ENCODE assay signal across 8 cellular contexts in the genomic region with DNA sequence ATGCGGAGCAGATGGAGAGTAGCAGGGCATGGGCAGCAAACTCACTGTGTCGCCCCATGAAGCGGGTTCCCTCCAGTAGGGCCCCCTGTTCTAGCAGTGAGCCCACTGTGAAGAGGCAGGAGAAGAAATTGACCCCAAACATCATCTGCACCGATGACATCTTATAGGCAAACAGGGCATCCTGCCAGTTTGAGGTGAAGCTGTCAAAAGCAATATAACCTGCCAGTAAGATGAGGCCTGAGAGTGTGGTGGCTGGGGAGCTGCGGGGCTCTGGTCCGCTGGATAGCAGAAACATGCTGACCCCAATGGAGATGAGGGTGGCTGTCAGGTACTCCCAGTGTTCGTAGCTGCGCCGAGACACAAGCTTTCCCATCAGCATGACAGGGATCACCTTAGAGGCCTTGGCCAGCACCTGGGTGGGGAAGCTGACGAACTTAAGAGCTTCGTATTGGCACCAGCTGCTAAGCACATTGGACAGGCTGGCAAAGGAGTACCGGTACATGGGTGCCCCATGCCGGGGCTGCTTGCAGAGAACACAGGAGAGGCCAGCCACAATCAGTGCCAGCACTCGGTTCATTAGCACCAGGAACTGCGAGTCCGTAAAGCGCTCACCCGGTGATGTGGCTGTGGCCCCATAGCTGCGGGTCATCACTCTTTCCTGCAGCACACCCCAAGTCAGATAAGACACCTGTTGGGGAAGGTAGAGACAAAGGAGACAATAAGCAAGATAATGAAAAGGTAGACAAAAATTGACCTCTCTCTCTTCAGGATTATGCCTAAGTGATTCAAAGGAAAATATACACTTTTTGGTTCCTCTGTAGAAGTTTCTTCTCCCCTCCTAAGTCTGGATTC. TPM values are rescaled to one million over a fixed set of nuclear protein-coding genes. Genes with fewer than 3 reads are reported as not detected.
DNase-seq lines count a peak whose midpoint lies in the region; ATAC-seq and TF ChIP-seq lines count a peak whose summit lies in the region.

No MANE protein-coding gene starts in this region.

- no peaks in the 10 kb centered on the region for H3K9me3 ChIP-seq in iPS-18a (ENCODE audit: control insufficient read depth, low read depth, low read length)

- peaks cover 62% of the 10 kb centered on the region for H3F3A ChIP-seq in GM23338 (replicated peaks; ENCODE audit: low read depth)

- no peak overlapping the region for H2AFZ ChIP-seq in GM23338

- H3K4me1 Mint-ChIP-seq in GM23338 (peaks cover 55% of the 10 kb centered on the region), activated B cell treated with CpG ODN at 0.5 μM for 24 hours (peaks cover 87% of the 10 kb centered on the region)

- peak; percentile 9 for ATAC-seq in GM23338
- ATAC-seq in activated B cell treated with CpG ODN at 0.5 μM for 24 hours (ENCODE audit: low read depth), result no peak
- no peak for ATAC-seq in GM18873 (IDR thresholded peaks at IDR 0.05; ENCODE audit: low FRiP score, unreplicated experiment)

- no peaks in the 10 kb centered on the region for H3K27me3 ChIP-seq in GM23338 (ENCODE audit: insufficient read depth)
- H3K27me3 ChIP-seq in iPS-18a (ENCODE audit: control insufficient read depth, insufficient read depth, low read length), result no peaks in the 10 kb centered on the region

- peak overlapping the region; percentile 89 for H3K9ac ChIP-seq in iPS-18a (ENCODE audit: low read length)

- peak overlapping the region; percentile 97; the same call in 1 of the 2 replicates for H3K4me2 ChIP-seq in GM23338

- peak overlapping the region; percentile 58 for H3K27ac Mint-ChIP-seq in GM23338
- H3K27ac Mint-ChIP-seq in activated B cell treated with CpG ODN at 0.5 μM for 24 hours, result peak overlapping the region; percentile 93

- H3K27ac ChIP-seq in 22Rv1 (peak overlapping the region; percentile 91), GM23338 (ENCODE audit: low read depth) (peak overlapping the region; percentile 97; the same call in 1 of the 2 replicates), iPS-18a (ENCODE audit: low read length) (no peak overlapping the region)

- peaks cover 32% of the 10 kb centered on the region for H4K20me1 ChIP-seq in GM23338 (replicated peaks; ENCODE audit: insufficient read depth)

- H3K9me3 Mint-ChIP-seq in GM23338, result peaks cover 7% of the 10 kb centered on the region
- H3K9me3 Mint-ChIP-seq in activated B cell treated with CpG ODN at 0.5 μM for 24 hours, result no peaks in the 10 kb centered on the region

- peaks cover 8% of the 10 kb centered on the region; the same call in 1 of the 2 replicates for H3K4me1 ChIP-seq in GM23338 (ENCODE audit: insufficient read depth)
- H3K4me1 ChIP-seq in iPS-18a (ENCODE audit: control insufficient read depth, low read depth, low read length), result peaks cover 7% of the 10 kb centered on the region

- DNase-seq in GM23338 (ENCODE audit: low spot score), result peak; percentile 47
- DNase-seq in activated B cell treated with CpG ODN at 0.5 μM for 24 hours, result no peak
- DNase-seq in NCI-H446 treated with DMSO at 0.1 percent for 48 hours (lab: John Stamatoyannopoulos, UW), result no peak
- no peak for DNase-seq in NCI-H748 (lab: John Stamatoyannopoulos, UW; ENCODE audit: unreplicated experiment)
- DNase-seq in activated CD4-positive, CD25-positive, alpha-beta regulatory T cell (lab: John Stamatoyannopoulos, UW), result no peak

- no peaks in the 10 kb centered on the region for H3K9me2 ChIP-seq in GM23338 (ENCODE audit: insufficient read depth)

- H3K79me2 ChIP-seq in GM23338 (replicated peaks; ENCODE audit: insufficient read depth), result peaks cover 31% of the 10 kb centered on the region

- H3K36me3 Mint-ChIP-seq in GM23338 (ENCODE audit: low read depth) (peaks cover 72% of the 10 kb centered on the region), activated B cell treated with CpG ODN at 0.5 μM for 24 hours (ENCODE audit: low read depth) (peaks cover 91% of the 10 kb centered on the region)

- peaks cover 42% of the 10 kb centered on the region for H3K36me3 ChIP-seq in GM23338 (ENCODE audit: insufficient read depth)
- peaks cover 75% of the 10 kb centered on the region for H3K36me3 ChIP-seq in iPS-18a (ENCODE audit: control insufficient read depth, low read depth, low read length)

- H3K4me3 Mint-ChIP-seq in GM23338 (peak overlapping the region; percentile 96), activated B cell treated with CpG ODN at 0.5 μM for 24 hours (peak overlapping the region; percentile 92)

- intact Hi-C loops in activated B cell treated with CpG ODN at 0.5 μM for 24 hours (cut with micrococcal nuclease), result no loop called here

- POLR2A ChIA-PET in activated B cell treated with CpG ODN at 0.5 μM for 24 hours (lab: Charles Lee), result interaction anchor here (1.2 to 13.7 kb wide), 4 partner anchors 10 to 31 kb away, joined by 3 to 549 read pairs (median 40); a partner anchor contains a TSS

- H3K4me3 ChIP-seq in GM23338 (peak overlapping the region; percentile 94), iPS-18a (ENCODE audit: low read length) (peak overlapping the region; percentile 93)

- H3K27me3 Mint-ChIP-seq in GM23338 (ENCODE audit: insufficient read depth, low read depth, poor library complexity) (peaks cover 57% of the 10 kb centered on the region), activated B cell treated with CpG ODN at 0.5 μM for 24 hours (no peaks in the 10 kb centered on the region)

- no peak for TF ChIP-seq CTCF in 22Rv1 (IDR thresholded peaks at IDR 0.05)
- no peak for TF ChIP-seq CTCF in GM23338 (conservative IDR thresholded peaks at IDR 0.05; ENCODE audit: low read depth in 2 of 2)
- no peak for TF ChIP-seq CTCF in activated B cell treated with CpG ODN at 0.5 μM for 24 hours (IDR thresholded peaks at IDR 0.05)

- CTCF ChIA-PET in activated B cell treated with CpG ODN at 0.5 μM for 24 hours (lab: Charles Lee), result interaction anchor here (0.8 to 2.3 kb wide), 4 partner anchors 9 to 50 kb away, joined by 3 to 12 read pairs (median 5); no protein-coding TSS in a partner anchor

TF ChIP-seq in GM23338, 12 proteins besides CTCF, POLR2A, EP300 and RAD21 (continues in another document):
- TF ChIP-seq CREB1 (CRISPR knock-in tag; IDR thresholded peaks at IDR 0.05; ENCODE audit: low read depth) (no peak), ZNF114 (CRISPR knock-in tag; IDR thresholded peaks at IDR 0.05) (no peak)
- TF ChIP-seq, protein P1, sequence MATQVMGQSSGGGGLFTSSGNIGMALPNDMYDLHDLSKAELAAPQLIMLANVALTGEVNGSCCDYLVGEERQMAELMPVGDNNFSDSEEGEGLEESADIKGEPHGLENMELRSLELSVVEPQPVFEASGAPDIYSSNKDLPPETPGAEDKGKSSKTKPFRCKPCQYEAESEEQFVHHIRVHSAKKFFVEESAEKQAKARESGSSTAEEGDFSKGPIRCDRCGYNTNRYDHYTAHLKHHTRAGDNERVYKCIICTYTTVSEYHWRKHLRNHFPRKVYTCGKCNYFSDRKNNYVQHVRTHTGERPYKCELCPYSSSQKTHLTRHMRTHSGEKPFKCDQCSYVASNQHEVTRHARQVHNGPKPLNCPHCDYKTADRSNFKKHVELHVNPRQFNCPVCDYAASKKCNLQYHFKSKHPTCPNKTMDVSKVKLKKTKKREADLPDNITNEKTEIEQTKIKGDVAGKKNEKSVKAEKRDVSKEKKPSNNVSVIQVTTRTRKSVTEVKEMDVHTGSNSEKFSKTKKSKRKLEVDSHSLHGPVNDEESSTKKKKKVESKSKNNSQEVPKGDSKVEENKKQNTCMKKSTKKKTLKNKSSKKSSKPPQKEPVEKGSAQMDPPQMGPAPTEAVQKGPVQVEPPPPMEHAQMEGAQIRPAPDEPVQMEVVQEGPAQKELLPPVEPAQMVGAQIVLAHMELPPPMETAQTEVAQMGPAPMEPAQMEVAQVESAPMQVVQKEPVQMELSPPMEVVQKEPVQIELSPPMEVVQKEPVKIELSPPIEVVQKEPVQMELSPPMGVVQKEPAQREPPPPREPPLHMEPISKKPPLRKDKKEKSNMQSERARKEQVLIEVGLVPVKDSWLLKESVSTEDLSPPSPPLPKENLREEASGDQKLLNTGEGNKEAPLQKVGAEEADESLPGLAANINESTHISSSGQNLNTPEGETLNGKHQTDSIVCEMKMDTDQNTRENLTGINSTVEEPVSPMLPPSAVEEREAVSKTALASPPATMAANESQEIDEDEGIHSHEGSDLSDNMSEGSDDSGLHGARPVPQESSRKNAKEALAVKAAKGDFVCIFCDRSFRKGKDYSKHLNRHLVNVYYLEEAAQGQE (IDR thresholded peaks at IDR 0.05; ENCODE audit: unreplicated experiment), result no peak

RNA-seq across cellular contexts. Expression of a gene that starts 2.1 kb away (rescaled TPM):
- 30.5 and 30.9 TPM in 2 replicates for total RNA-seq in GM23338 (2014; rRNA removed; shearing (Covaris generic))
- 14.0 and 14.7 TPM in 2 replicates for polyA plus RNA-seq in GM23338 (2016; fragmentation: Nextera tagmentation; extraction: Ambion mirVana)
- 27.0 and 29.1 TPM in 2 replicates for total RNA-seq in activated B cell treated with CpG ODN at 0.5 μM for 24 hours

RNA-seq across cellular contexts. Expression of a gene that starts 8.3 kb away (rescaled TPM):
- total RNA-seq in GM23338 (2014; rRNA removed; shearing (Covaris generic)), result 2,361 and 2,444 TPM in 2 replicates
- 1,345 and 1,425 TPM in 2 replicates for polyA plus RNA-seq in GM23338 (2016; fragmentation: Nextera tagmentation; extraction: Ambion mirVana)
- 1,222 and 1,311 TPM in 2 replicates for total RNA-seq in activated B cell treated with CpG ODN at 0.5 μM for 24 hours

RNA-seq across cellular contexts. Expression of a gene that starts 10.2 kb away (rescaled TPM):
- total RNA-seq in GM23338 (2014; rRNA removed; shearing (Covaris generic)), result 19.8 and 25.9 TPM in 2 replicates
- 12.8 and 14.6 TPM in 2 replicates for polyA plus RNA-seq in GM23338 (2016; fragmentation: Nextera tagmentation; extraction: Ambion mirVana)
- 94.7 and 99.2 TPM in 2 replicates for total RNA-seq in activated B cell treated with CpG ODN at 0.5 μM for 24 hours

RNA-seq across cellular contexts. Expression of a gene that starts 15.1 kb away (rescaled TPM):
- total RNA-seq in GM23338 (2014; rRNA removed; shearing (Covaris generic)), result 11.5 and 14.6 TPM in 2 replicates
- 0.91 and 1.5 TPM in 2 replicates for polyA plus RNA-seq in GM23338 (2016; fragmentation: Nextera tagmentation; extraction: Ambion mirVana)
- 0.10 TPM in 1 of 2 replicates, not detected in the other for total RNA-seq in activated B cell treated with CpG ODN at 0.5 μM for 24 hours

RNA-seq across cellular contexts. Expression of a gene that starts 31.8 kb away (rescaled TPM):
- total RNA-seq in GM23338 (2014; rRNA removed; shearing (Covaris generic)), result 149 and 169 TPM in 2 replicates
- 67.6 and 73.1 TPM in 2 replicates for polyA plus RNA-seq in GM23338 (2016; fragmentation: Nextera tagmentation; extraction: Ambion mirVana)
- total RNA-seq in activated B cell treated with CpG ODN at 0.5 μM for 24 hours, result 15.0 and 17.3 TPM in 2 replicates
